In genomic region chr6:53205778-53206177, GRCh38 we compare ENCODE assay signal across 1 cellular context.
TF ChIP-seq lines count a peak whose summit lies in the region.

No MANE protein-coding gene starts in this region.

TF ChIP-seq in GM12878, 131 proteins besides CTCF, POLR2A, EP300 and RAD21:
- TF ChIP-seq ELK1 (IDR thresholded peaks at IDR 0.05; ENCODE audit: low read depth, low read length) (no peak), SIN3A (IDR thresholded peaks at IDR 0.05; ENCODE audit: low read depth, low read length) (no peak), POLR2AphosphoS5 (IDR thresholded peaks at IDR 0.05; ENCODE audit: low read length) (no peak), CEBPZ (IDR thresholded peaks at IDR 0.05; ENCODE audit: low read depth, low read length) (no peak), ZBTB11 (CRISPR knock-in tag; IDR thresholded peaks at IDR 0.05) (no peak), NRF1 (conservative IDR thresholded peaks at IDR 0.05; ENCODE audit: low read depth, low read length) (no peak), SP1 (IDR thresholded peaks at IDR 0.05; ENCODE audit: low read depth, low read length) (no peak), HCFC1 (IDR thresholded peaks at IDR 0.05; ENCODE audit: low read length) (no peak), SREBF1 (IDR thresholded peaks at IDR 0.05; ENCODE audit: low read length) (no peak), FOS (IDR thresholded peaks at IDR 0.05; ENCODE audit: borderline replicate concordance, extremely low read depth, insufficient read length) (no peak), BHLHE40 (IDR thresholded peaks at IDR 0.05; ENCODE audit: borderline replicate concordance in 1 of 2, low read depth in 2 of 2, low read length in 1 of 2) (no peak), FOXK2 (IDR thresholded peaks at IDR 0.05) (no peak)
